In genomic region chr16:28057949-28058348, GRCh38 we compare ENCODE assay signal across 2 cellular contexts.
TF ChIP-seq lines count a peak whose summit lies in the region.

No MANE protein-coding gene starts in this region.

TF ChIP-seq in HepG2, 621 proteins besides CTCF, POLR2A, EP300 and RAD21:
- TF ChIP-seq GFI1 (CRISPR knock-in tag; IDR thresholded peaks at IDR 0.05; ENCODE audit: borderline replicate concordance) (no peak), ZNF768 (CRISPR knock-in tag; IDR thresholded peaks at IDR 0.05) (peak; percentile 90), TBX2 (CRISPR knock-in tag; IDR thresholded peaks at IDR 0.05; ENCODE audit: borderline replicate concordance) (no peak)

TF ChIP-seq in K562, 482 proteins besides CTCF, POLR2A, EP300 and RAD21:
- TF ChIP-seq RBM25 (IDR thresholded peaks at IDR 0.05; ENCODE audit: low read depth, low read length, severe bottlenecking) (peak; percentile 60), ATF6 (CRISPR knock-in tag; IDR thresholded peaks at IDR 0.05) (no peak), KHSRP (IDR thresholded peaks at IDR 0.05) (no peak), TCFL5 (CRISPR knock-in tag; conservative IDR thresholded peaks at IDR 0.05) (no peak), SRSF7 (optimal IDR thresholded peaks at IDR 0.05; ENCODE audit: low read depth, low read length) (no peak), PURB (CRISPR knock-in tag; IDR thresholded peaks at IDR 0.05; ENCODE audit: low read depth) (no peak), CTCFL (IDR thresholded peaks at IDR 0.05; ENCODE audit: borderline replicate concordance, insufficient read depth, low read depth, low read length, poor library complexity, severe bottlenecking) (no peak), ZNF589 (CRISPR knock-in tag; IDR thresholded peaks at IDR 0.05; ENCODE audit: low read depth) (no peak), HCFC1 (IDR thresholded peaks at IDR 0.05; ENCODE audit: low read depth, low read length) (no peak), ZNF146 (CRISPR knock-in tag; IDR thresholded peaks at IDR 0.05; ENCODE audit: unreplicated experiment) (no peak), IRF2 (CRISPR knock-in tag; IDR thresholded peaks at IDR 0.05) (no peak), NR2C2 (CRISPR knock-in tag; IDR thresholded peaks at IDR 0.05) (no peak), NR2C2 (tag; IDR thresholded peaks at IDR 0.05) (no peak), ZFP36 (IDR thresholded peaks at IDR 0.05; ENCODE audit: low read depth, low read length, partially characterized antibody) (peak; percentile 41), ARID3A (IDR thresholded peaks at IDR 0.05; ENCODE audit: borderline replicate concordance, low read depth, low read length) (no peak), TFE3 (CRISPR knock-in tag; IDR thresholded peaks at IDR 0.05) (no peak), POLR3G (IDR thresholded peaks at IDR 0.05; ENCODE audit: extremely low read depth, insufficient read length, insufficient replicate concordance) (no peak), SRF (CRISPR knock-in tag; IDR thresholded peaks at IDR 0.05) (no peak), E2F1 (CRISPR knock-in tag; IDR thresholded peaks at IDR 0.05) (no peak)
